In genomic region chr14:99248761-99249171, GRCh38 we compare ENCODE assay signal across 19 cellular contexts. TPM values are rescaled to one million over a fixed set of nuclear protein-coding genes. Genes with fewer than 3 reads are reported as not detected.
DNase-seq lines count a peak whose midpoint lies in the region; ATAC-seq and FAIRE-seq lines count a peak whose summit lies in the region.
"Had no signal": no experiment of that assay in that cellular context is flagged by ENCODE, and none has a peak within 500 bp of the region (broad histone marks: within the 10 kb centered on the region; RNA-seq: fewer than 3 reads in every experiment).

No MANE protein-coding gene starts in this region.

- ATAC-seq in activated CD8-positive, alpha-beta memory T cell treated with anti-CD3 and anti-CD28 coated beads, Interleukin-2, amount 10 ng/mL, durations not matched to agents 7 days and 5 days, result peak; percentile 21
- peak; percentile 2 for ATAC-seq in effector memory CD8-positive, alpha-beta T cell (replicated peaks)
- ATAC-seq in stimulated activated naive CD8-positive, alpha-beta T cell treated with anti-CD3 and anti-CD28 coated beads, Interleukin-15, Interleukin-2, amounts not matched to agents 100 U/mL and 50 U/mL, for 24 hours, result peak; percentile 1
- ATAC-seq in GM21390 (IDR thresholded peaks at IDR 0.05; ENCODE audit: unreplicated experiment), result no peak
- ATAC-seq: heart left ventricle had no signal

- DNase-seq in activated CD8-positive, alpha-beta memory T cell treated with anti-CD3 and anti-CD28 coated beads, Interleukin-2, amount 10 ng/mL, durations not matched to agents 7 days and 5 days, result peak; percentile 74
- DNase-seq in activated CD8-positive, alpha-beta memory T cell treated with anti-CD3 and anti-CD28 coated beads, Interleukin-2, amount 50 U/mL, for 4 hours, result no peak
- peak; percentile 67 for DNase-seq in activated CD4-positive, alpha-beta memory T cell treated with anti-CD3 and anti-CD28 coated beads for 36 hours
- peak in 1 of 3 experiments; percentile 19 for DNase-seq in effector memory CD8-positive, alpha-beta T cell
- no peak for DNase-seq in stimulated activated naive CD8-positive, alpha-beta T cell treated with anti-CD3 and anti-CD28 coated beads, Interleukin-15, Interleukin-2, amounts not matched to agents 100 U/mL and 50 U/mL, for 24 hours
- DNase-seq in SIG-M5 treated with dmso at 0.1 percent for 504 hours (lab: John Stamatoyannopoulos, UW; ENCODE audit: unreplicated experiment) (no peak), frontal cortex (ENCODE audit: low spot score in 2 of 2) (no peak)
- DNase-seq: amniotic stem cell; central memory CD4-positive, alpha-beta T cell; DND-41; effector CD8-positive, alpha-beta T cell; heart left ventricle; NCI-H1436; NCI-H2227 treated with DMSO at 0.1 percent for 48 hours; stomach had no signal

- peak overlapping the region; percentile 73 for H3K4me3 Mint-ChIP-seq in activated CD8-positive, alpha-beta memory T cell treated with anti-CD3 and anti-CD28 coated beads, Interleukin-2, amount 10 ng/mL, durations not matched to agents 7 days and 5 days
- H3K4me3 Mint-ChIP-seq in activated CD4-positive, alpha-beta memory T cell treated with anti-CD3 and anti-CD28 coated beads for 36 hours, result peak overlapping the region; percentile 51
- peak overlapping the region; percentile 94 to 99 for H3K4me3 Mint-ChIP-seq in effector memory CD8-positive, alpha-beta T cell
- H3K4me3 Mint-ChIP-seq: memory B cell had no signal

- peak overlapping the region; percentile 96 for H3K27ac Mint-ChIP-seq in activated CD8-positive, alpha-beta memory T cell treated with anti-CD3 and anti-CD28 coated beads, Interleukin-2, amount 10 ng/mL, durations not matched to agents 7 days and 5 days
- H3K27ac Mint-ChIP-seq in activated CD4-positive, alpha-beta memory T cell treated with anti-CD3 and anti-CD28 coated beads for 36 hours, result peak overlapping the region; percentile 87
- peak overlapping the region; percentile 98 to 99 for H3K27ac Mint-ChIP-seq in effector memory CD8-positive, alpha-beta T cell
- H3K27ac Mint-ChIP-seq: memory B cell had no signal

- H3K36me3 Mint-ChIP-seq in activated CD8-positive, alpha-beta memory T cell treated with anti-CD3 and anti-CD28 coated beads, Interleukin-2, amount 10 ng/mL, durations not matched to agents 7 days and 5 days, result peaks cover 50% of the 10 kb centered on the region
- H3K36me3 Mint-ChIP-seq in activated CD4-positive, alpha-beta memory T cell treated with anti-CD3 and anti-CD28 coated beads for 36 hours, result peaks cover 56% of the 10 kb centered on the region
- peaks cover 98% of the 10 kb centered on the region for H3K36me3 Mint-ChIP-seq in effector memory CD8-positive, alpha-beta T cell (ENCODE audit: insufficient read depth)
- H3K36me3 Mint-ChIP-seq: memory B cell had no signal

- CTCF ChIA-PET in activated CD8-positive, alpha-beta memory T cell treated with anti-CD3 and anti-CD28 coated beads, Interleukin-2, amount 10 ng/mL, durations not matched to agents 7 days and 5 days (lab: Charles Lee), result interaction anchor here (0.6 to 5.6 kb wide), 8 partner anchors 8 to 23 kb away, joined by 4 to 45 read pairs (median 10); no protein-coding TSS in a partner anchor
- CTCF ChIA-PET in activated CD4-positive, alpha-beta memory T cell treated with anti-CD3 and anti-CD28 coated beads for 36 hours (lab: Charles Lee), result interaction anchor here (1.5 to 3.3 kb wide), 4 partner anchors 9 to 17 kb away, joined by 5 to 14 read pairs (median 7); no protein-coding TSS in a partner anchor

- no peaks in the 10 kb centered on the region for H3K27me3 Mint-ChIP-seq in activated CD8-positive, alpha-beta memory T cell treated with anti-CD3 and anti-CD28 coated beads, Interleukin-2, amount 10 ng/mL, durations not matched to agents 7 days and 5 days
- H3K27me3 Mint-ChIP-seq in activated CD4-positive, alpha-beta memory T cell treated with anti-CD3 and anti-CD28 coated beads for 36 hours, result no peaks in the 10 kb centered on the region
- H3K27me3 Mint-ChIP-seq in effector memory CD8-positive, alpha-beta T cell, result no peaks in the 10 kb centered on the region

- H3K9me3 Mint-ChIP-seq in activated CD8-positive, alpha-beta memory T cell treated with anti-CD3 and anti-CD28 coated beads, Interleukin-2, amount 10 ng/mL, durations not matched to agents 7 days and 5 days (ENCODE audit: low read depth), result no peaks in the 10 kb centered on the region
- no peaks in the 10 kb centered on the region for H3K9me3 Mint-ChIP-seq in activated CD4-positive, alpha-beta memory T cell treated with anti-CD3 and anti-CD28 coated beads for 36 hours
- no peaks in the 10 kb centered on the region for H3K9me3 Mint-ChIP-seq in effector memory CD8-positive, alpha-beta T cell
- H3K9me3 Mint-ChIP-seq: memory B cell had no signal

- POLR2A ChIA-PET in activated CD4-positive, alpha-beta memory T cell treated with anti-CD3 and anti-CD28 coated beads for 36 hours (lab: Charles Lee), result interaction anchor here (0.9 to 23.9 kb wide), 4 partner anchors 10 to 17 kb away, joined by 3 to 425 read pairs (median 5); partner anchors contain the start of gene BCL11B

- peaks cover 83% of the 10 kb centered on the region for H3K4me1 Mint-ChIP-seq in activated CD8-positive, alpha-beta memory T cell treated with anti-CD3 and anti-CD28 coated beads, Interleukin-2, amount 10 ng/mL, durations not matched to agents 7 days and 5 days
- H3K4me1 Mint-ChIP-seq in activated CD4-positive, alpha-beta memory T cell treated with anti-CD3 and anti-CD28 coated beads for 36 hours (ENCODE audit: low read depth), result peaks cover 82% of the 10 kb centered on the region
- peaks cover 73 to 76% of the 10 kb centered on the region in 2 donors for H3K4me1 Mint-ChIP-seq in effector memory CD8-positive, alpha-beta T cell (ENCODE audit: low read depth in 2 of 2)
- H3K4me1 Mint-ChIP-seq: memory B cell had no signal

- FAIRE-seq in frontal cortex (lab: Jason Lieb, UNC), result no peak
- FAIRE-seq: GM19239, islet of Langerhans had no signal

- intact Hi-C loops in activated CD4-positive, alpha-beta memory T cell treated with anti-CD3 and anti-CD28 coated beads for 36 hours (cut with micrococcal nuclease), result loop anchor here (1.0 kb wide), 2 partner anchors 7 to 11 kb away; no protein-coding TSS in a partner anchor

RNA-seq across cellular contexts. Expression of gene BCL11B, which starts 23.2 kb away (rescaled TPM):
- total RNA-seq in activated CD8-positive, alpha-beta memory T cell treated with anti-CD3 and anti-CD28 coated beads, Interleukin-2, amount 10 ng/mL, durations not matched to agents 7 days and 5 days, result 10 to 100 TPM; 53.0 to 66.2 TPM
- total RNA-seq in activated CD4-positive, alpha-beta memory T cell treated with anti-CD3 and anti-CD28 coated beads for 36 hours, result 10 to 100 TPM; 48.9 to 49.1 TPM
- total RNA-seq in frontal cortex, result 58.3 TPM

Comparison
In these comparisons a context has a peak if more than half of its experiments do, and no peak if none do; other contexts are left out.
1. DNase-seq: peak in activated CD8-positive, alpha-beta memory T cell treated with anti-CD3 and anti-CD28 coated beads, Interleukin-2, amount 10 ng/mL, durations not matched to agents 7 days and 5 days (single experiment) and activated CD4-positive, alpha-beta memory T cell treated with anti-CD3 and anti-CD28 coated beads for 36 hours (single experiment); none in activated CD8-positive, alpha-beta memory T cell treated with anti-CD3 and anti-CD28 coated beads, Interleukin-2, amount 50 U/mL, for 4 hours (single experiment), stimulated activated naive CD8-positive, alpha-beta T cell treated with anti-CD3 and anti-CD28 coated beads, Interleukin-15, Interleukin-2, amounts not matched to agents 100 U/mL and 50 U/mL, for 24 hours (single experiment), SIG-M5 treated with dmso at 0.1 percent for 504 hours (single experiment) and frontal cortex (0 of 2).
2. Peak in every context shown above with its lines, with median percentiles within 50 percentile points of each other: H3K27ac Mint-ChIP-seq and H3K4me3 Mint-ChIP-seq.